In genomic region chr1:24043345-24044032, GRCh38 we compare ENCODE assay signal across 18 cellular contexts.
DNase-seq lines count a peak whose midpoint lies in the region; TF ChIP-seq lines count a peak whose summit lies in the region.
"Had no signal": no experiment of that assay in that cellular context is flagged by ENCODE, and none has a peak within 500 bp of the region (broad histone marks: within the 10 kb centered on the region; RNA-seq: fewer than 3 reads in every experiment).

No MANE protein-coding gene starts in this region.

- 59 to 100% (median 68%) methylated on average over 1 of the region's 1 CpG for WGBS in spleen, 5 donors

- no peak overlapping the region for H3K27ac ChIP-seq in spleen
- H3K27ac ChIP-seq in vagina, result no peak overlapping the region
- H3K27ac ChIP-seq: SJSA1, skin epidermis, stomach, tibial artery had no signal

- H3K9me3 ChIP-seq in spleen (no peaks in the 10 kb centered on the region), vagina (no peaks in the 10 kb centered on the region)
- H3K9me3 ChIP-seq: SJSA1, stomach, tibial artery had no signal

- H3K36me3 ChIP-seq in spleen (no peaks in the 10 kb centered on the region), vagina (no peaks in the 10 kb centered on the region)
- H3K36me3 ChIP-seq: SJSA1, stomach, tibial artery had no signal

- peaks cover 0 to 5% (median 0%) of the 10 kb centered on the region in 7 donors for H3K27me3 ChIP-seq in spleen (replicated peaks in 1 of 7)
- no peaks in the 10 kb centered on the region for H3K27me3 ChIP-seq in vagina
- H3K27me3 ChIP-seq: SJSA1, stomach, tibial artery had no signal

- H3K4me1 ChIP-seq in spleen (no peaks in the 10 kb centered on the region), vagina (peaks cover 20% of the 10 kb centered on the region)

- DNase-seq in GM12865 (ENCODE audit: low read depth) (peak; percentile 31), NCI-H187 treated with DMSO at 0.1 percent for 48 hours (lab: John Stamatoyannopoulos, UW) (peak; percentile 68), NCI-H82 (lab: John Stamatoyannopoulos, UW) (peak; percentile 50), spleen (peak; percentile 13), activated gamma-delta T cell (lab: John Stamatoyannopoulos, UW) (no peak), SKM-1 (lab: John Stamatoyannopoulos, UW; ENCODE audit: unreplicated experiment) (no peak), vagina (ENCODE audit: extremely low spot score in 2 of 2) (no peak)
- DNase-seq: activated CD4-positive, alpha-beta T cell treated with anti-CD3 and anti-CD28 coated beads, Interleukin-2, amount 50 U/mL, for 4 hours; activated naive CD4-positive, alpha-beta T cell treated with anti-CD3 and anti-CD28 coated beads, Interleukin-2, amount 10 ng/mL, durations not matched to agents 7 days and 5 days; amniotic stem cell; Calu3; left ventricle myocardium superior; NCI-H69; stimulated activated CD8-positive, alpha-beta memory T cell treated with anti-CD3 and anti-CD28 coated beads, Interleukin-4, amount 100 ng/mL, for 48 hours; stomach had no signal

- TF ChIP-seq CTCF in GM12865 (IDR thresholded peaks at IDR 0.05; ENCODE audit: insufficient read depth, low read depth, low read length, missing control alignments) (no peak), spleen (IDR thresholded peaks at IDR 0.05 in 8 of 11, conservative IDR thresholded peaks at IDR 0.05 in 3 of 11) (no peak), vagina (IDR thresholded peaks at IDR 0.05) (no peak)

- H3K4me3 ChIP-seq in GM12865 (ENCODE audit: low read depth, low read length) (no peak overlapping the region), spleen (no peak overlapping the region), vagina (no peak overlapping the region)
- H3K4me3 ChIP-seq: SJSA1, skin epidermis, stomach, tibial artery had no signal

- intact Hi-C loops in spleen (cut with DNase I; ENCODE audit: low total_unique reads) (no loop called here), vagina (cut with DNase I) (no loop called here)

- TF ChIP-seq POLR2A in spleen (IDR thresholded peaks at IDR 0.05) (no peak), vagina (IDR thresholded peaks at IDR 0.05) (no peak)

Comparison
In these comparisons a context has a peak if more than half of its experiments do, and no peak if none do; other contexts are left out.
1. DNase-seq: peak in GM12865 (single experiment), NCI-H187 treated with DMSO at 0.1 percent for 48 hours (single experiment), NCI-H82 (single experiment) and spleen (single experiment); none in activated gamma-delta T cell (single experiment), SKM-1 (single experiment) and vagina (0 of 2).